In genomic region chr17:67381925-67382257, GRCh38 we compare ENCODE assay signal across 3 cellular contexts.
TF ChIP-seq lines count a peak whose summit lies in the region.

No MANE protein-coding gene starts in this region.

TF ChIP-seq in A549, 52 proteins besides CTCF, POLR2A, EP300 and RAD21:
- TF ChIP-seq CBX8 (IDR thresholded peaks at IDR 0.05) (no peak), RARB (CRISPR knock-in tag; IDR thresholded peaks at IDR 0.05) (no peak), MAFK (IDR thresholded peaks at IDR 0.05; ENCODE audit: partially characterized antibody) (peak; percentile 6)

TF ChIP-seq in GM12878, 131 proteins besides CTCF, POLR2A, EP300 and RAD21:
- no peak for TF ChIP-seq BMI1 (IDR thresholded peaks at IDR 0.05; ENCODE audit: borderline replicate concordance)
- TF ChIP-seq SMARCA5 (IDR thresholded peaks at IDR 0.05): no peak
- TF ChIP-seq YBX1 (IDR thresholded peaks at IDR 0.05): no peak
- no peak for TF ChIP-seq MAX (IDR thresholded peaks at IDR 0.05; ENCODE audit: low read depth, low read length)
- no peak for TF ChIP-seq ATF3 (IDR thresholded peaks at IDR 0.05; ENCODE audit: borderline replicate concordance, extremely low read depth, low read depth, low read length)
- no peak for TF ChIP-seq ZNF687 (IDR thresholded peaks at IDR 0.05)
- no peak for TF ChIP-seq DPF2 (IDR thresholded peaks at IDR 0.05)
- TF ChIP-seq IKZF1 (conservative IDR thresholded peaks at IDR 0.05): no peak
- TF ChIP-seq CEBPB (IDR thresholded peaks at IDR 0.05; ENCODE audit: borderline replicate concordance in 1 of 2, low read depth in 2 of 2, low read length in 2 of 2): no peak
- TF ChIP-seq TAF1 (IDR thresholded peaks at IDR 0.05; ENCODE audit: borderline replicate concordance, low read depth, low read length): no peak
- TF ChIP-seq SRF (IDR thresholded peaks at IDR 0.05; ENCODE audit: low read depth in 2 of 2, low read length in 2 of 2): no peak
- no peak for TF ChIP-seq ZNF217 (IDR thresholded peaks at IDR 0.05)
- no peak for TF ChIP-seq SUZ12 (IDR thresholded peaks at IDR 0.05; ENCODE audit: unreplicated experiment)
- no peak for TF ChIP-seq KLF5 (IDR thresholded peaks at IDR 0.05; ENCODE audit: partially characterized antibody)
- no peak for TF ChIP-seq SUPT20H (IDR thresholded peaks at IDR 0.05; ENCODE audit: borderline replicate concordance, control insufficient read depth, low read depth, low read length)
- TF ChIP-seq ASH2L (IDR thresholded peaks at IDR 0.05; ENCODE audit: borderline replicate concordance, low read depth): no peak
- TF ChIP-seq E4F1 (IDR thresholded peaks at IDR 0.05; ENCODE audit: borderline replicate concordance, partially characterized antibody): no peak
- TF ChIP-seq NFYA (IDR thresholded peaks at IDR 0.05; ENCODE audit: borderline replicate concordance, low read depth, low read length): no peak
- TF ChIP-seq CHD2 (IDR thresholded peaks at IDR 0.05; ENCODE audit: borderline replicate concordance, low read depth, low read length): no peak

TF ChIP-seq in HepG2, 621 proteins besides CTCF, POLR2A, EP300 and RAD21:
- TF ChIP-seq GATAD2A (CRISPR knock-in tag; IDR thresholded peaks at IDR 0.05): no peak
- TF ChIP-seq ZNF816 (CRISPR knock-in tag; IDR thresholded peaks at IDR 0.05; ENCODE audit: borderline replicate concordance): 0 out of 2 replicates have a peak, but pooled peaks have one; percentile 28
- peak; percentile 75; the same call in 1 of the 2 replicates for TF ChIP-seq ZNF652 (CRISPR knock-in tag; IDR thresholded peaks at IDR 0.05; ENCODE audit: borderline replicate concordance, low read depth)
